Comparison of ENCODE assay signal across 8 cellular contexts in genomic region chr16:370443-370842, GRCh38. TPM values are rescaled to one million over a fixed set of nuclear protein-coding genes. Genes with fewer than 3 reads are reported as not detected.
DNase-seq lines count a peak whose midpoint lies in the region; ATAC-seq and TF ChIP-seq lines count a peak whose summit lies in the region.

TSS of gene MRPL28 (minus strand) at chr16:370538. CDS start at chr16:370218, 320 bp downstream.

- H3K4me2 ChIP-seq in OCI-LY1 (ENCODE audit: low read length), result peak within 1 kb of the TSS; percentile 97

- ATAC-seq in GM21390 (IDR thresholded peaks at IDR 0.05; ENCODE audit: unreplicated experiment), result peak; percentile 73

- H4K20me1 ChIP-seq in OCI-LY1 (ENCODE audit: insufficient read depth, low read length), result no peaks in the 10 kb centered on the region

- H3K27me3 ChIP-seq in OCI-LY1 (ENCODE audit: insufficient read depth, low read length), result no peaks in the 10 kb centered on the region

- WGBS in mesodermal cell (ENCODE audit: insufficient coverage in 2 of 2), 2 experiments, result 0% methylated on average over 8 to 15 of the region's 30 CpGs

- H3K4me1 ChIP-seq in OCI-LY1 (ENCODE audit: insufficient read depth, low read length, severe bottlenecking), result peaks cover 16% of the 10 kb centered on the region
- peaks cover 10% of the 10 kb centered on the region for H3K4me1 ChIP-seq in mesodermal cell (ENCODE audit: control insufficient read depth, insufficient read depth, low read length, poor library complexity, severe bottlenecking)

- no peaks in the 10 kb centered on the region for H3K79me2 ChIP-seq in OCI-LY1 (ENCODE audit: insufficient read depth, low read length)

- H3K9me3 ChIP-seq in OCI-LY1 (ENCODE audit: low read length) (no peaks in the 10 kb centered on the region), mesodermal cell (ENCODE audit: control insufficient read depth, low read length) (no peaks in the 10 kb centered on the region)

- in situ Hi-C loops in endometrial microvascular endothelial cells (cut with HindIII; ENCODE audit: inconsistent ontology term, low pct_unique_long_range_greater_than_20kb, low sequenced_read_pairs), result no loop called here

- H3K4me3 ChIP-seq in OCI-LY1 (ENCODE audit: low read depth, low read length, poor library complexity, severe bottlenecking) (peak within 1 kb of the TSS; percentile 62), mesodermal cell (ENCODE audit: extremely low read depth, insufficient read depth, low read length, poor library complexity, severe bottlenecking) (peak within 1 kb of the TSS; percentile 37)

- H3K27ac ChIP-seq in OCI-LY1 (ENCODE audit: low read depth, low read length, poor library complexity, severe bottlenecking) (peak within 1 kb of the TSS; percentile 48), mesodermal cell (ENCODE audit: low read depth, low read length, severe bottlenecking) (no peak within 1 kb of the TSS)

- no peaks in the 10 kb centered on the region for H3F3A ChIP-seq in OCI-LY1 (ENCODE audit: insufficient read depth, low read length)

- no peaks in the 10 kb centered on the region for H3K9me2 ChIP-seq in OCI-LY1 (ENCODE audit: low read depth, low read length)

- DNase-seq in COLO668 (lab: John Stamatoyannopoulos, UW; ENCODE audit: unreplicated experiment) (peak; percentile 95), HuH-7 (ENCODE audit: low spot score) (peak; percentile 94)
- peak; percentile 83 for DNase-seq in activated CD8-positive, alpha-beta memory T cell treated with anti-CD3 and anti-CD28 coated beads, Interleukin-2, amount 50 U/mL, for 24 hours (ENCODE audit: extremely low read depth)
- peak; percentile 81 for DNase-seq in stimulated activated CD8-positive, alpha-beta memory T cell treated with anti-CD3 and anti-CD28 coated beads, Interleukin-15, amount 100 ng/mL, for 24 hours (ENCODE audit: low read depth)

- peak within 1 kb of the TSS; percentile 75 for H3K9ac ChIP-seq in OCI-LY1 (ENCODE audit: low read length)

- H3K36me3 ChIP-seq in OCI-LY1 (ENCODE audit: insufficient read depth, low read length), result peaks cover 56% of the 10 kb centered on the region
- peaks cover 77% of the 10 kb centered on the region for H3K36me3 ChIP-seq in mesodermal cell (ENCODE audit: control insufficient read depth, insufficient read depth, low read length)

- no peak within 1 kb of the TSS for H2AFZ ChIP-seq in OCI-LY1 (ENCODE audit: low read length)

- no peak for TF ChIP-seq CTCF in OCI-LY1 (IDR thresholded peaks at IDR 0.05; ENCODE audit: low read length)

RNA-seq across cellular contexts. Expression of gene MRPL28, which starts in this region (rescaled TPM):
- total RNA-seq in endometrial microvascular endothelial cells (ENCODE audit: inconsistent ontology term), result 153 TPM
- 82.8 TPM for polyA plus RNA-seq in mesodermal cell (2013, experiment 1 of 2)
- 81.9 TPM for polyA plus RNA-seq in mesodermal cell (2013, experiment 2 of 2)
